In genomic region chr5:138542956-138543729, GRCh38 we compare ENCODE assay signal across 8 cellular contexts. TPM values are rescaled to one million over a fixed set of nuclear protein-coding genes. Genes with fewer than 3 reads are reported as not detected.
DNase-seq lines count a peak whose midpoint lies in the region; ATAC-seq and TF ChIP-seq lines count a peak whose summit lies in the region.

ETF1 (minus strand) TSS chr5:138543236; CDS start chr5:138542918, 318 bp downstream.

- H2AFZ ChIP-seq in ACC112 (ENCODE audit: low read length, unreplicated experiment): peak within 1 kb of the TSS; percentile 51

- intact Hi-C loops in breast epithelium (cut with DNase I; ENCODE audit: low total_unique reads): no loop called here

- H3K9me3 ChIP-seq in breast epithelium: no peaks in the 10 kb centered on the region
- H3K9me3 ChIP-seq in iPS-18a (ENCODE audit: control insufficient read depth, low read depth, low read length): no peaks in the 10 kb centered on the region
- no peaks in the 10 kb centered on the region for H3K9me3 ChIP-seq in skeletal muscle tissue (ENCODE audit: control insufficient read depth in 3 of 3, low read length in 3 of 3)

- H3K79me2 ChIP-seq in ACC112 (ENCODE audit: control insufficient read depth, insufficient read depth, low read length, unreplicated experiment): peaks cover 90% of the 10 kb centered on the region

- H3K36me3 ChIP-seq in ACC112 (ENCODE audit: insufficient read depth, low read length): peaks cover 23% of the 10 kb centered on the region
- H3K36me3 ChIP-seq in breast epithelium: no peaks in the 10 kb centered on the region
- H3K36me3 ChIP-seq in iPS-18a (ENCODE audit: control insufficient read depth, low read depth, low read length): peaks cover 24% of the 10 kb centered on the region
- no peaks in the 10 kb centered on the region for H3K36me3 ChIP-seq in skeletal muscle tissue (ENCODE audit: control insufficient read depth in 3 of 3, insufficient read depth in 3 of 3, low read length in 3 of 3)

- no peaks in the 10 kb centered on the region for H3K27me3 ChIP-seq in ACC112 (ENCODE audit: insufficient read depth, low read length)
- H3K27me3 ChIP-seq in breast epithelium: no peaks in the 10 kb centered on the region
- no peaks in the 10 kb centered on the region for H3K27me3 ChIP-seq in iPS-18a (ENCODE audit: control insufficient read depth, insufficient read depth, low read length)
- H3K27me3 ChIP-seq in skeletal muscle tissue (ENCODE audit: control insufficient read depth in 3 of 3, insufficient read depth in 3 of 3, low read length in 3 of 3): no peaks in the 10 kb centered on the region

- H3K4me3 ChIP-seq in ACC112 (ENCODE audit: low read depth, low read length): peak within 1 kb of the TSS; percentile 93
- peak within 1 kb of the TSS; percentile 85 to 100 (median 99) for H3K4me3 ChIP-seq in breast epithelium
- peak within 1 kb of the TSS; percentile 99 for H3K4me3 ChIP-seq in iPS-18a (ENCODE audit: low read length)
- H3K4me3 ChIP-seq in skeletal muscle tissue (ENCODE audit: low read length in 3 of 3): peak within 1 kb of the TSS; percentile 97 to 99 (median 97)

- H3K4me1 ChIP-seq in ACC112 (ENCODE audit: control insufficient read depth, insufficient read depth, low read length, unreplicated experiment): peaks cover 48% of the 10 kb centered on the region
- H3K4me1 ChIP-seq in breast epithelium: peaks cover 5 to 34% of the 10 kb centered on the region in 2 donors
- peaks cover 21% of the 10 kb centered on the region for H3K4me1 ChIP-seq in iPS-18a (ENCODE audit: control insufficient read depth, low read depth, low read length)
- H3K4me1 ChIP-seq in skeletal muscle tissue (ENCODE audit: control insufficient read depth in 3 of 3, insufficient read depth in 3 of 3, low read length in 3 of 3): peaks cover 48 to 87% (median 61%) of the 10 kb centered on the region in 3 donors

- TF ChIP-seq POLR2A in breast epithelium (IDR thresholded peaks at IDR 0.05): peak; percentile 99

- H3K27ac ChIP-seq in ACC112 (ENCODE audit: low read depth, low read length): peak within 1 kb of the TSS; percentile 96
- peak within 1 kb of the TSS; percentile 97 for H3K27ac ChIP-seq in VCaP
- peak within 1 kb of the TSS; percentile 98 to 100 for H3K27ac ChIP-seq in breast epithelium
- H3K27ac ChIP-seq in iPS-18a (ENCODE audit: low read length): peak within 1 kb of the TSS; percentile 99
- peak within 1 kb of the TSS; percentile 100 for H3K27ac ChIP-seq in skeletal muscle tissue (ENCODE audit: low read depth, low read length)

- H3K9ac ChIP-seq in iPS-18a (ENCODE audit: low read length) (peak within 1 kb of the TSS; percentile 98), skeletal muscle tissue (ENCODE audit: low read depth in 1 of 3, low read length in 3 of 3) (peak within 1 kb of the TSS; percentile 99 to 100 (median 100))

- ATAC-seq in GM18870 (IDR thresholded peaks at IDR 0.05; ENCODE audit: unreplicated experiment): peak; percentile 87
- ATAC-seq in HG03135 (IDR thresholded peaks at IDR 0.05; ENCODE audit: unreplicated experiment): peak; percentile 90

- DNase-seq in NCI-H2196 treated with DMSO at 0.1 percent for 48 hours (lab: John Stamatoyannopoulos, UW; ENCODE audit: unreplicated experiment): peak; percentile 99
- peak; percentile 100 for DNase-seq in breast epithelium (ENCODE audit: low spot score in 2 of 2)

- TF ChIP-seq CTCF in VCaP (conservative IDR thresholded peaks at IDR 0.05) (no peak), breast epithelium (IDR thresholded peaks at IDR 0.05) (peak; percentile 18 to 25 (median 25))

RNA-seq across cellular contexts. Expression of gene ETF1, which starts in this region (rescaled TPM):
- total RNA-seq in breast epithelium (100 to 1,000 TPM in 2 of 3 donors, 10 to 100 TPM in 1; 95.4 to 112 (median 104) TPM), skeletal muscle tissue (45.4 TPM)

Comparison
In these comparisons a context has a peak if more than half of its experiments do, and no peak if none do; other contexts are left out.
1. Peak in every context shown above with its lines: DNase-seq, ATAC-seq, H3K4me3 ChIP-seq and H3K27ac ChIP-seq.